In genomic region chr2:74142340-74142739, GRCh38 we compare ENCODE assay signal across 14 cellular contexts. TPM values are rescaled to one million over a fixed set of nuclear protein-coding genes. Genes with fewer than 3 reads are reported as not detected.
A peak's percentile ranks its signal among the peaks of the same experiment; 100 is the strongest.
DNase-seq lines count a peak whose midpoint lies in the region; ATAC-seq and TF ChIP-seq lines count a peak whose summit lies in the region.
"Had no signal": no experiment of that assay in that cellular context is flagged by ENCODE, and none has a peak within 500 bp of the region (broad histone marks: within the 10 kb centered on the region; RNA-seq: fewer than 3 reads in every experiment).

No MANE protein-coding gene starts in this region.

- no peaks in the 10 kb centered on the region for H3K9me2 ChIP-seq in GM23338 (ENCODE audit: insufficient read depth)

- no peak overlapping the region for H3K4me3 ChIP-seq in GM23338
- H3K4me3 ChIP-seq: coronary artery, heart left ventricle had no signal

- H2AFZ ChIP-seq in GM23338, result no peak overlapping the region

- peaks cover 28% of the 10 kb centered on the region for H3K36me3 Mint-ChIP-seq in GM23338 (ENCODE audit: low read depth)
- H3K36me3 Mint-ChIP-seq in glutamatergic neuron (ENCODE audit: unreplicated experiment), result no peaks in the 10 kb centered on the region

- peaks cover 5% of the 10 kb centered on the region for H3K4me1 Mint-ChIP-seq in GM23338
- peaks cover 10% of the 10 kb centered on the region for H3K4me1 Mint-ChIP-seq in glutamatergic neuron (ENCODE audit: low read depth, unreplicated experiment)

- no peak overlapping the region for H3K27ac Mint-ChIP-seq in GM23338
- H3K27ac Mint-ChIP-seq in glutamatergic neuron (ENCODE audit: unreplicated experiment), result peak overlapping the region; percentile 87
- H3K27ac Mint-ChIP-seq: activated B cell treated with CpG ODN at 0.5 μM for 24 hours; stimulated activated effector memory CD8-positive, alpha-beta T cell treated with anti-CD3 and anti-CD28 coated beads, Interleukin-12 subunit alpha, Interleukin-12 subunit beta, amount 100 ng/mL, for 72 hours had no signal

- peak; percentile 82 for DNase-seq in CMK (ENCODE audit: low read depth)
- peak; percentile 74 for DNase-seq in GM23338 (ENCODE audit: low spot score)
- DNase-seq in RKO (ENCODE audit: low spot score), result peak; percentile 49
- peak; percentile 45 for DNase-seq in glutamatergic neuron
- no peak for DNase-seq in NCI-H1436 (lab: John Stamatoyannopoulos, UW)
- DNase-seq in DMS79 (lab: John Stamatoyannopoulos, UW), result no peak
- DNase-seq: activated B cell treated with CpG ODN at 0.5 μM for 24 hours, EL, heart left ventricle, midbrain had no signal

- peak; percentile 50 to 61 for TF ChIP-seq CTCF in GM23338 (conservative IDR thresholded peaks at IDR 0.05; ENCODE audit: low read depth in 2 of 2)
- TF ChIP-seq CTCF in glutamatergic neuron (IDR thresholded peaks at IDR 0.05; ENCODE audit: partially characterized antibody, unreplicated experiment), result peak; percentile 38

- no peaks in the 10 kb centered on the region for H3K36me3 ChIP-seq in GM23338 (ENCODE audit: insufficient read depth)

- ATAC-seq in GM23338, result peak; percentile 66
- ATAC-seq in GM21447 (IDR thresholded peaks at IDR 0.05; ENCODE audit: unreplicated experiment), result no peak
- ATAC-seq in GM19023 (IDR thresholded peaks at IDR 0.05; ENCODE audit: unreplicated experiment), result no peak
- ATAC-seq: heart left ventricle; stimulated activated effector memory CD8-positive, alpha-beta T cell treated with anti-CD3 and anti-CD28 coated beads, Interleukin-12 subunit alpha, Interleukin-12 subunit beta, amount 100 ng/mL, for 72 hours had no signal

- no peaks in the 10 kb centered on the region for H3F3A ChIP-seq in GM23338 (replicated peaks; ENCODE audit: low read depth)

- no peak overlapping the region; the same call in 2 of the 3 replicates for H3K4me3 Mint-ChIP-seq in GM23338
- H3K4me3 Mint-ChIP-seq in glutamatergic neuron (ENCODE audit: unreplicated experiment), result no peak overlapping the region
- H3K4me3 Mint-ChIP-seq: activated B cell treated with CpG ODN at 0.5 μM for 24 hours; stimulated activated effector memory CD8-positive, alpha-beta T cell treated with anti-CD3 and anti-CD28 coated beads, Interleukin-12 subunit alpha, Interleukin-12 subunit beta, amount 100 ng/mL, for 72 hours had no signal

- H3K27me3 Mint-ChIP-seq in GM23338 (ENCODE audit: insufficient read depth, low read depth, poor library complexity) (peaks cover 5% of the 10 kb centered on the region), glutamatergic neuron (ENCODE audit: unreplicated experiment) (peaks cover 7% of the 10 kb centered on the region)
- H3K27me3 Mint-ChIP-seq: activated B cell treated with CpG ODN at 0.5 μM for 24 hours had no signal

- H3K4me2 ChIP-seq in GM23338, result no peak overlapping the region

- no peaks in the 10 kb centered on the region; the same call in 1 of the 2 replicates for H4K20me1 ChIP-seq in GM23338 (replicated peaks; ENCODE audit: insufficient read depth)

- peaks cover 6% of the 10 kb centered on the region; the same call in 1 of the 2 replicates for H3K4me1 ChIP-seq in GM23338 (ENCODE audit: insufficient read depth)

- H3K79me2 ChIP-seq in GM23338 (replicated peaks; ENCODE audit: insufficient read depth), result peaks cover 6% of the 10 kb centered on the region; the same call in 1 of the 2 replicates

- no peaks in the 10 kb centered on the region for H3K27me3 ChIP-seq in GM23338 (ENCODE audit: insufficient read depth)
- H3K27me3 ChIP-seq: heart left ventricle had no signal

- H3K9me3 Mint-ChIP-seq in GM23338 (no peaks in the 10 kb centered on the region), glutamatergic neuron (ENCODE audit: unreplicated experiment) (peaks cover 8% of the 10 kb centered on the region)
- H3K9me3 Mint-ChIP-seq: activated B cell treated with CpG ODN at 0.5 μM for 24 hours; stimulated activated effector memory CD8-positive, alpha-beta T cell treated with anti-CD3 and anti-CD28 coated beads, Interleukin-12 subunit alpha, Interleukin-12 subunit beta, amount 100 ng/mL, for 72 hours had no signal

- no peak overlapping the region for H3K27ac ChIP-seq in GM23338 (ENCODE audit: low read depth)
- H3K27ac ChIP-seq: coronary artery, heart left ventricle had no signal

TF ChIP-seq in GM23338, 12 proteins besides CTCF, POLR2A, EP300 and RAD21 (continues in another document):
- TF ChIP-seq JUNB (IDR thresholded peaks at IDR 0.05; ENCODE audit: unreplicated experiment) (no peak), ZNF114 (CRISPR knock-in tag; IDR thresholded peaks at IDR 0.05) (no peak), CREB1 (CRISPR knock-in tag; IDR thresholded peaks at IDR 0.05; ENCODE audit: low read depth) (no peak), REST (IDR thresholded peaks at IDR 0.05; ENCODE audit: unreplicated experiment) (no peak), NANOG (IDR thresholded peaks at IDR 0.05; ENCODE audit: borderline replicate concordance) (no peak), STAT1 (IDR thresholded peaks at IDR 0.05; ENCODE audit: unreplicated experiment) (no peak), EZH2phosphoT487 (IDR thresholded peaks at IDR 0.05; ENCODE audit: unreplicated experiment) (no peak), POLR2AphosphoS5 (IDR thresholded peaks at IDR 0.05; ENCODE audit: low read depth) (no peak)
- TF ChIP-seq, protein P1, sequence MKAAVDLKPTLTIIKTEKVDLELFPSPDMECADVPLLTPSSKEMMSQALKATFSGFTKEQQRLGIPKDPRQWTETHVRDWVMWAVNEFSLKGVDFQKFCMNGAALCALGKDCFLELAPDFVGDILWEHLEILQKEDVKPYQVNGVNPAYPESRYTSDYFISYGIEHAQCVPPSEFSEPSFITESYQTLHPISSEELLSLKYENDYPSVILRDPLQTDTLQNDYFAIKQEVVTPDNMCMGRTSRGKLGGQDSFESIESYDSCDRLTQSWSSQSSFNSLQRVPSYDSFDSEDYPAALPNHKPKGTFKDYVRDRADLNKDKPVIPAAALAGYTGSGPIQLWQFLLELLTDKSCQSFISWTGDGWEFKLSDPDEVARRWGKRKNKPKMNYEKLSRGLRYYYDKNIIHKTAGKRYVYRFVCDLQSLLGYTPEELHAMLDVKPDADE (IDR thresholded peaks at IDR 0.05), result no peak

RNA-seq across cellular contexts. Expression of gene BOLA3, which starts 5.4 kb away (rescaled TPM):
- total RNA-seq in GM23338 (2014; rRNA removed; shearing (Covaris generic)), result 36.2 and 89.8 TPM in 2 replicates
- 233 and 235 TPM in 2 replicates for polyA plus RNA-seq in GM23338 (2016; fragmentation: Nextera tagmentation; extraction: Ambion mirVana)
- total RNA-seq in glutamatergic neuron (ENCODE audit: unreplicated experiment), result 17.7 TPM

RNA-seq across cellular contexts. Expression of gene MOB1A, which starts 36.3 kb away (rescaled TPM):
- total RNA-seq in GM23338 (2014; rRNA removed; shearing (Covaris generic)), result 111 and 130 TPM in 2 replicates
- polyA plus RNA-seq in GM23338 (2016; fragmentation: Nextera tagmentation; extraction: Ambion mirVana), result 33.3 and 36.2 TPM in 2 replicates
- 60.5 TPM for total RNA-seq in glutamatergic neuron (ENCODE audit: unreplicated experiment)

RNA-seq across cellular contexts. Expression of gene MTHFD2, which starts 56.1 kb away (rescaled TPM):
- 281 and 321 TPM in 2 replicates for total RNA-seq in GM23338 (2014; rRNA removed; shearing (Covaris generic))
- polyA plus RNA-seq in GM23338 (2016; fragmentation: Nextera tagmentation; extraction: Ambion mirVana), result 279 and 305 TPM in 2 replicates
- 293 TPM for total RNA-seq in glutamatergic neuron (ENCODE audit: unreplicated experiment)

Comparison
In these comparisons a context has a peak if more than half of its experiments do, and no peak if none do; other contexts are left out.
1. DNase-seq: peak in CMK (single experiment), GM23338 (single experiment), RKO (single experiment) and glutamatergic neuron (single experiment); none in NCI-H1436 (single experiment) and DMS79 (single experiment).